Comparison of ENCODE assay signal across 8 cellular contexts in the genomic region with DNA sequence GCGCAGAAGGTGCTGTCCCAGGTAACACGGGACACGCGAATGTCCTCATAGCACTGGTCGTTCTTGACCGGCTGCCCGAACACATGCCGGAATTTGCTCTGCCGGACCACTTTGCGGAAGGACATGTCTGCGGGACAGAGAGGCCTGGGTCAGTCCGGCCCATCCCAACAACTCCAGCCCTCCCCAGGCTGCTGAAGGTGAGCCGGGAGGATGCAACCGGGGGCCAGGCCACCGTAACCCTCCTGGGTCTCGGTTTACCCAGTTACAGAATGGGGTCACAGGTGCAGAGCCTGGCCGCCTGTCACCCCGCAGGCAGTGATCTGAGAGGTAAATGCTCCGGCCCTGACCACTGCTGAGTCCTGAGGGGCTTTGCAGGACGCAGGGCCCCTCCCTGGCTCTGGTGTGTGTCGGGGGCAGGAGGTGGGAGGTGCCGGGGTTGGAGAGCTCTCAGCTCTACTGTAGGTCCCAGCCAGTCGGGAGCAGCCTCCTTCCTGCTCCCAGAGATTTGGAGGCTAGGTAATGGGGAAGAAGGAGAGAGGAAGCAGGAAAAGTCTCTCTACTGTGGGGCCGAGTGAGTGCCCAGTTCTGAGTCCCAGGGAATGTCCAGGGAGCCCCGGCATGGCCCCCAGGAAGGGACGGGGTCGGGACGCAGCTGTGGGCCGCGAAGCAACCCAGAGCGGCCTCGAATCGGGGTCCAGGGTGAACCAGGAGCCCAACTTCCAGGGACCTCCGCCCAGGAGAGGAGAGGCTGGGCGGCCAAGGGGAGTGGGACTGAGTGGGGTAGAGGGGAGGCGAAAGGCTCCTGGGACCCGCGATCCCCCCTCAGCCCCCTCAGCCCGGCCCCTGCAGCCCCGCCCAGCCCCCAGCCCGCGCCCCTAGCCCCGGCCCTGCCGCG. TPM values are rescaled to one million over a fixed set of nuclear protein-coding genes. Genes with fewer than 3 reads are reported as not detected.
DNase-seq lines count a peak whose midpoint lies in the region; ATAC-seq, FAIRE-seq and TF ChIP-seq lines count a peak whose summit lies in the region.

No MANE protein-coding gene starts in this region.

- no peak for TF ChIP-seq CTCF in A549 (IDR thresholded peaks at IDR 0.05)
- TF ChIP-seq CTCF in bronchial epithelial cell (IDR thresholded peaks at IDR 0.05; ENCODE audit: insufficient read depth, low read length, severe bottlenecking), result no peak
- TF ChIP-seq CTCF in mucosa of descending colon (IDR thresholded peaks at IDR 0.05), result no peak

- POLR2A ChIA-PET in A549 (lab: Yijun Ruan, JAX), result interaction anchor here (0.6 kb wide), 1 partner anchor 26 kb away, joined by 4 read pairs; a partner anchor contains a TSS

- H3K27ac ChIP-seq in A549, result peak overlapping the region; percentile 93 to 94

- intact Hi-C loops in mucosa of descending colon (cut with DNase I, micrococcal nuclease), result no loop called here

- no peak for TF ChIP-seq RAD21 in A549 (conservative IDR thresholded peaks at IDR 0.05 in 1 of 2, IDR thresholded peaks at IDR 0.05 in 1 of 2)

- H3K9me3 ChIP-seq in A549 (no peaks in the 10 kb centered on the region), mucosa of descending colon (no peaks in the 10 kb centered on the region)

- H3K4me2 ChIP-seq in A549, result peak overlapping the region; percentile 95

- TF ChIP-seq EP300 in A549 (IDR thresholded peaks at IDR 0.05), result no peak

- DNase-seq in A549 (ENCODE audit: low read depth in 1 of 2, low spot score in 1 of 2) (no peak), bronchial epithelial cell (ENCODE audit: low read depth) (no peak), mucosa of descending colon (no peak), NCI-H2029 treated with DMSO at 0.1 percent for 48 hours (lab: John Stamatoyannopoulos, UW) (no peak), NCI-H226 (no peak)

- H3K27me3 ChIP-seq in bronchial epithelial cell (ENCODE audit: control insufficient read depth, insufficient read depth, low read length), result no peaks in the 10 kb centered on the region

- CTCF ChIA-PET in A549 (lab: Yijun Ruan, JAX), result no interaction called here

- ATAC-seq in A549 (peak; percentile 11 to 22; a peak in 5 of 6 replicates), HG03432 (IDR thresholded peaks at IDR 0.05; ENCODE audit: unreplicated experiment) (peak; percentile 1), mucosa of descending colon (peak; percentile 21), GM21381 (IDR thresholded peaks at IDR 0.05; ENCODE audit: unreplicated experiment) (no peak), GM18909 (IDR thresholded peaks at IDR 0.05; ENCODE audit: poor library complexity, unreplicated experiment) (no peak)

- FAIRE-seq in A549 (lab: Jason Lieb, UNC), result no peak
- no peak for FAIRE-seq in bronchial epithelial cell (lab: Jason Lieb, UNC)

- peak overlapping the region; percentile 97 for H3K4me3 ChIP-seq in A549
- H3K4me3 ChIP-seq in bronchial epithelial cell (ENCODE audit: low read depth, low read length), result peak overlapping the region; percentile 81
- peak overlapping the region; percentile 80 for H3K4me3 ChIP-seq in mucosa of descending colon

- TF ChIP-seq POLR2A in A549 (IDR thresholded peaks at IDR 0.05; ENCODE audit: low read length), result no peak

- WGBS in A549 (ENCODE audit: missing lambda C conversion rate), result 53% methylated on average over 27 of the region's 45 CpGs

- H3K4me1 ChIP-seq in A549, result peaks cover 16% of the 10 kb centered on the region
- peaks cover 19% of the 10 kb centered on the region for H3K4me1 ChIP-seq in mucosa of descending colon (ENCODE audit: low read depth)

- H3K36me3 ChIP-seq in bronchial epithelial cell (ENCODE audit: control insufficient read depth, insufficient read depth, low read length) (peaks cover 14% of the 10 kb centered on the region), mucosa of descending colon (ENCODE audit: low read depth) (no peaks in the 10 kb centered on the region)

TF ChIP-seq in A549, 52 proteins besides CTCF, POLR2A, EP300 and RAD21:
- TF ChIP-seq, protein P1, sequence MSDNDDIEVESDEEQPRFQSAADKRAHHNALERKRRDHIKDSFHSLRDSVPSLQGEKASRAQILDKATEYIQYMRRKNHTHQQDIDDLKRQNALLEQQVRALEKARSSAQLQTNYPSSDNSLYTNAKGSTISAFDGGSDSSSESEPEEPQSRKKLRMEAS (IDR thresholded peaks at IDR 0.05), result no peak
- TF ChIP-seq CHD4 (IDR thresholded peaks at IDR 0.05; ENCODE audit: borderline replicate concordance) (no peak), PHF8 (IDR thresholded peaks at IDR 0.05; ENCODE audit: borderline replicate concordance, low read depth) (no peak), POLR2AphosphoS2 (conservative IDR thresholded peaks at IDR 0.05; ENCODE audit: low read length) (no peak), FOSB (CRISPR knock-in tag; IDR thresholded peaks at IDR 0.05) (no peak), SREBF2 (IDR thresholded peaks at IDR 0.05) (no peak), ZNF302 (CRISPR knock-in tag; IDR thresholded peaks at IDR 0.05) (no peak), JUNB (IDR thresholded peaks at IDR 0.05) (no peak)
- TF ChIP-seq, protein P2, sequence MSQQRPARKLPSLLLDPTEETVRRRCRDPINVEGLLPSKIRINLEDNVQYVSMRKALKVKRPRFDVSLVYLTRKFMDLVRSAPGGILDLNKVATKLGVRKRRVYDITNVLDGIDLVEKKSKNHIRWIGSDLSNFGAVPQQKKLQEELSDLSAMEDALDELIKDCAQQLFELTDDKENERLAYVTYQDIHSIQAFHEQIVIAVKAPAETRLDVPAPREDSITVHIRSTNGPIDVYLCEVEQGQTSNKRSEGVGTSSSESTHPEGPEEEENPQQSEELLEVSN (IDR thresholded peaks at IDR 0.05; ENCODE audit: borderline replicate concordance, low read depth), result 0 out of 2 replicates have a peak, but pooled peaks have one; percentile 1
TF ChIP-seq in A549: peak in this region for 1.

RNA-seq across cellular contexts. Expression of a gene that starts 0.5 kb away (rescaled TPM):
- polyA plus RNA-seq in A549 (2011; rRNA removed) (34.6 and 38.0 TPM in 2 replicates), A549 (2017; fragmentation: RNase III; extraction: RNeasy Plus Mini Kit Qiagen cat#74134 plus additional on column Dnase treatment) (37.9 to 46.0 TPM (median 44.2 TPM) in 3 replicates)
- polyA plus RNA-seq in A549 (2012; cell fraction: cytosol; rRNA removed), result 87.1 and 110 TPM in 2 replicates
- 110 and 189 TPM in 2 replicates for polyA plus RNA-seq in A549 (2012; cell fraction: nucleus; rRNA removed)
- polyA minus RNA-seq in A549 (2011; rRNA and poly(A)+ RNA removed), result 31.3 and 58.1 TPM in 2 replicates
- total RNA-seq in bronchial epithelial cell (105 and 133 TPM in 2 replicates), mucosa of descending colon (100 to 1,000 TPM; 133 to 240 (median 184) TPM)

RNA-seq across cellular contexts. Expression of a gene that starts 5.3 kb away (rescaled TPM):
- polyA plus RNA-seq in A549 (2011; rRNA removed), result 0.19 and 0.34 TPM in 2 replicates
- 1.0 and 1.1 TPM in 2 replicates for polyA plus RNA-seq in A549 (2012; cell fraction: cytosol; rRNA removed)
- 6.2 and 11.0 TPM in 2 replicates for polyA plus RNA-seq in A549 (2012; cell fraction: nucleus; rRNA removed)
- polyA plus RNA-seq in A549 (2017; fragmentation: RNase III; extraction: RNeasy Plus Mini Kit Qiagen cat#74134 plus additional on column Dnase treatment), result 0.25 to 0.56 TPM (median 0.36 TPM) in 3 replicates
- 0.25 TPM in 1 of 2 replicates, not detected in the other for polyA minus RNA-seq in A549 (2011; rRNA and poly(A)+ RNA removed)
- 0.26 and 0.51 TPM in 2 replicates for total RNA-seq in bronchial epithelial cell
- total RNA-seq in mucosa of descending colon, result 10 to 100 TPM in 2 of 3 donors, 1 to 10 TPM in 1; 7.2 to 13.6 (median 10.0) TPM

RNA-seq across cellular contexts. Expression of a gene that starts 9.8 kb away (rescaled TPM):
- polyA plus RNA-seq in A549 (2011; rRNA removed) (not detected in 2 replicates), A549 (2017; fragmentation: RNase III; extraction: RNeasy Plus Mini Kit Qiagen cat#74134 plus additional on column Dnase treatment) (not detected in 3 replicates)
- polyA plus RNA-seq in A549 (2012; cell fraction: cytosol; rRNA removed), result not detected in 2 replicates
- polyA plus RNA-seq in A549 (2012; cell fraction: nucleus; rRNA removed), result not detected in 2 replicates
- 0.34 TPM in 1 of 2 replicates, not detected in the other for polyA minus RNA-seq in A549 (2011; rRNA and poly(A)+ RNA removed)
- total RNA-seq in bronchial epithelial cell (not detected in 2 replicates), mucosa of descending colon (not detected)

RNA-seq across cellular contexts. Expression of a gene that starts 12.4 kb away (rescaled TPM):
- polyA plus RNA-seq in A549 (2011; rRNA removed) (not detected in 2 replicates), A549 (2017; fragmentation: RNase III; extraction: RNeasy Plus Mini Kit Qiagen cat#74134 plus additional on column Dnase treatment) (not detected in 3 replicates)
- not detected in 2 replicates for polyA plus RNA-seq in A549 (2012; cell fraction: cytosol; rRNA removed)
- 0.02 TPM in 1 of 2 replicates, not detected in the other for polyA plus RNA-seq in A549 (2012; cell fraction: nucleus; rRNA removed)
- not detected in 2 replicates for polyA minus RNA-seq in A549 (2011; rRNA and poly(A)+ RNA removed)
- total RNA-seq in bronchial epithelial cell (not detected in 2 replicates), mucosa of descending colon (1 to 10 TPM in 2 of 3 donors, under 1 TPM in 1; 0.95 to 1.9 (median 1.2) TPM)

RNA-seq across cellular contexts. Expression of a gene that starts 14.5 kb away (rescaled TPM):
- 34.6 and 40.9 TPM in 2 replicates for polyA plus RNA-seq in A549 (2011; rRNA removed)
- polyA plus RNA-seq in A549 (2012; cell fraction: cytosol; rRNA removed), result 62.6 and 76.3 TPM in 2 replicates
- polyA plus RNA-seq in A549 (2012; cell fraction: nucleus; rRNA removed), result 84.6 and 97.2 TPM in 2 replicates
- polyA plus RNA-seq in A549 (2017; fragmentation: RNase III; extraction: RNeasy Plus Mini Kit Qiagen cat#74134 plus additional on column Dnase treatment), result 45.4 to 49.2 TPM (median 47.9 TPM) in 3 replicates
- 46.6 and 50.6 TPM in 2 replicates for polyA minus RNA-seq in A549 (2011; rRNA and poly(A)+ RNA removed)
- total RNA-seq in bronchial epithelial cell, result 62.9 and 98.6 TPM in 2 replicates
- total RNA-seq in mucosa of descending colon, result 10 to 100 TPM; 43.1 to 51.6 (median 45.4) TPM

Comparison
In these comparisons a context has a peak if more than half of its experiments do, and no peak if none do; other contexts are left out.
1. ATAC-seq: peak in A549 (2 of 2), HG03432 (single experiment) and mucosa of descending colon (single experiment); none in GM21381 (single experiment) and GM18909 (single experiment).
2. Peak in every context shown above with its lines, with median percentiles within 50 percentile points of each other: H3K4me3 ChIP-seq.